ENCODE assay signal across 20 cellular contexts in the genomic region with DNA sequence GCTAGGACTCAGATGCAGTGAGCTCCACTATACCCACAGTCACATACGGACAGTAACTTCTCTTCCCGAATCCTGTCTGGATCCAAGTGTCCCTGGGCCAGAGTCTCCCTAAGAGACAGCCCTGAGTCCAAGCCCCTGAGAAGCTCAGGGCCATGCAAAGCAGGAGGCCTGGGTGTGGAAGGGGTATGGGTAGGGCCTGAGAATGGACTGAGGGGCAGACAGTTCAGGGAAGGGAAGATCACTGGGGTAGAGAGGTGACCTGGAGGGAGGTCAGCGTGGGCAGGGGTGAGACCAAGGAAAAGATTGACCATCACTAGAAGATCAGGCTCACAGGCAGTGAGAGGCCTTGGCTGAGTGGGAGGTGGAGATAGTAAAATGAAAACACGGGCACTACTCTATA. TPM values are rescaled to one million over a fixed set of nuclear protein-coding genes. Genes with fewer than 3 reads are reported as not detected.
DNase-seq lines count a peak whose midpoint lies in the region; ATAC-seq and TF ChIP-seq lines count a peak whose summit lies in the region.
"Had no signal": no experiment of that assay in that cellular context is flagged by ENCODE, and none has a peak within 500 bp of the region (broad histone marks: within the 10 kb centered on the region; RNA-seq: fewer than 3 reads in every experiment).

No MANE protein-coding gene starts in this region.

- H3K9me3 Mint-ChIP-seq in nephron, result peaks cover 3% of the 10 kb centered on the region

- H2AFZ ChIP-seq in OCI-LY7 (ENCODE audit: low read length), result no peak overlapping the region

- H3K79me2 ChIP-seq in OCI-LY7 (ENCODE audit: insufficient read depth, low read depth, low read length), result no peaks in the 10 kb centered on the region

- no peak for TF ChIP-seq POLR2A in vagina (IDR thresholded peaks at IDR 0.05)

- no peaks in the 10 kb centered on the region for H3K9me2 ChIP-seq in OCI-LY7 (ENCODE audit: insufficient read depth, low read length)

- no peak overlapping the region for H3K4me3 Mint-ChIP-seq in nephron

- in situ Hi-C loops in brain microvascular endothelial cell (cut with HindIII; ENCODE audit: low pct_ligation_motif_present, low sequenced_read_pairs), result no loop called here

- no peaks in the 10 kb centered on the region for H4K20me1 ChIP-seq in OCI-LY7 (ENCODE audit: insufficient read depth, low read length)

- H3K9me3 ChIP-seq in vagina, result no peaks in the 10 kb centered on the region
- no peaks in the 10 kb centered on the region for H3K9me3 ChIP-seq in OCI-LY7 (ENCODE audit: low read length)

- peaks cover 47% of the 10 kb centered on the region for H3K4me1 Mint-ChIP-seq in nephron

- TF ChIP-seq CTCF in brain microvascular endothelial cell (IDR thresholded peaks at IDR 0.05; ENCODE audit: low read depth, low read length, missing control alignments) (no peak), nephron (IDR thresholded peaks at IDR 0.05; ENCODE audit: unreplicated experiment in 3 of 3) (no peak), vagina (IDR thresholded peaks at IDR 0.05) (no peak), OCI-LY7 (conservative IDR thresholded peaks at IDR 0.05; ENCODE audit: low read length) (no peak)

- CTCF ChIA-PET in OCI-LY7 (lab: Charles Lee; ENCODE audit: unreplicated experiment), result no interaction called here

- no peak overlapping the region for H3K4me2 ChIP-seq in OCI-LY7 (ENCODE audit: low read length)
- H3K4me2 ChIP-seq: BLaER1 treated with 17β-estradiol and CSF1 and Interleukin-3, amounts not matched to agents 10 nM and 100 nM; KMS-11 had no signal

- H3K27ac ChIP-seq in brain microvascular endothelial cell, result peak overlapping the region; percentile 97
- no peak overlapping the region for H3K27ac ChIP-seq in vagina
- H3K27ac ChIP-seq in OCI-LY7 (ENCODE audit: low read depth, low read length, poor library complexity, severe bottlenecking), result no peak overlapping the region
- H3K27ac ChIP-seq: BLaER1 treated with 17β-estradiol and CSF1 and Interleukin-3, amounts not matched to agents 10 nM and 100 nM; KMS-11 had no signal

- H3K27ac Mint-ChIP-seq in nephron, result peak overlapping the region in 2 of 3 experiments; percentile 50 to 69

- POLR2A ChIA-PET in OCI-LY7 (lab: Charles Lee), result no interaction called here

- ATAC-seq in GM21619 (IDR thresholded peaks at IDR 0.05; ENCODE audit: unreplicated experiment) (no peak), left ventricle myocardium superior (no peak)
- ATAC-seq: GM12878 had no signal

- H3K36me3 ChIP-seq in brain microvascular endothelial cell (replicated peaks) (peaks cover 3% of the 10 kb centered on the region), vagina (peaks cover 0 to 3% of the 10 kb centered on the region in 2 donors), OCI-LY7 (ENCODE audit: insufficient read depth, low read length) (no peaks in the 10 kb centered on the region)

- DNase-seq in activated CD8-positive, alpha-beta memory T cell treated with anti-CD3 and anti-CD28 coated beads for 24 hours, result peak; percentile 24
- DNase-seq in activated CD8-positive, alpha-beta memory T cell treated with anti-CD3 and anti-CD28 coated beads, Interleukin-2, amount 50 U/mL, for 4 hours, result no peak
- DNase-seq in brain microvascular endothelial cell, result no peak
- DNase-seq in vagina (ENCODE audit: extremely low spot score in 2 of 2), result peak; percentile 61 to 81
- no peak for DNase-seq in OCI-LY7 (ENCODE audit: low spot score)
- DNase-seq in left ventricle myocardium superior, result no peak
- DNase-seq: 8988T, GDM1, GOT3, NCI-H1436, NCI-H2029, NCI-H2171, NCI-H446, NCI-H69, SIG-M5 had no signal

- no peaks in the 10 kb centered on the region for H3K27me3 ChIP-seq in brain microvascular endothelial cell (replicated peaks)
- H3K27me3 ChIP-seq in vagina, result no peaks in the 10 kb centered on the region

- peaks cover 9% of the 10 kb centered on the region for H3K27me3 Mint-ChIP-seq in nephron (ENCODE audit: low read depth)

- H3K4me1 ChIP-seq in vagina, result peaks cover 46% of the 10 kb centered on the region
- no peaks in the 10 kb centered on the region for H3K4me1 ChIP-seq in OCI-LY7 (ENCODE audit: insufficient read depth, low read length, poor library complexity, severe bottlenecking)
- H3K4me1 ChIP-seq: BLaER1 treated with 17β-estradiol and CSF1 and Interleukin-3, amounts not matched to agents 10 nM and 100 nM had no signal

- peaks cover 11% of the 10 kb centered on the region for H3K36me3 Mint-ChIP-seq in nephron (ENCODE audit: low read depth)

- intact Hi-C loops in vagina (cut with DNase I) (no loop called here), OCI-LY7 (cut with micrococcal nuclease; ENCODE audit: unreplicated experiment) (no loop called here), left ventricle myocardium superior (cut with micrococcal nuclease) (no loop called here)

- no TSS peak for BruUV-seq in OCI-LY7 (replicated peaks; lab: Mats Ljungman, UMichigan)

- H3K4me3 ChIP-seq in brain microvascular endothelial cell (ENCODE audit: low read depth, low read length) (no peak overlapping the region), vagina (no peak overlapping the region), OCI-LY7 (ENCODE audit: low read depth, low read length, poor library complexity, severe bottlenecking) (no peak overlapping the region)
- H3K4me3 ChIP-seq: BLaER1 treated with 17β-estradiol and CSF1 and Interleukin-3, amounts not matched to agents 10 nM and 100 nM; GM12878 had no signal

RNA-seq across cellular contexts. Expression of gene RPS6KA2, which starts 8.8 kb away (rescaled TPM):
- total RNA-seq in vagina (65.1 TPM), OCI-LY7 (2022) (1.5 and 1.9 TPM in 2 replicates), left ventricle myocardium superior (63.4 TPM)
- 0.69 and 1.6 TPM in 2 replicates for total RNA-seq in OCI-LY7 (2014; rRNA removed; shearing (Covaris generic))

RNA-seq across cellular contexts. Expression of gene RAMACL, which starts 31.8 kb away (rescaled TPM):
- total RNA-seq in vagina (2.2 TPM), OCI-LY7 (2022) (0.30 and 0.33 TPM in 2 replicates), left ventricle myocardium superior (0.67 TPM)
- total RNA-seq in OCI-LY7 (2014; rRNA removed; shearing (Covaris generic)), result 0.41 TPM in 1 of 2 replicates, not detected in the other

Comparison
In these comparisons a context has a peak if more than half of its experiments do, and no peak if none do; other contexts are left out.
1. DNase-seq: peak in activated CD8-positive, alpha-beta memory T cell treated with anti-CD3 and anti-CD28 coated beads for 24 hours (single experiment) and vagina (2 of 2); none in activated CD8-positive, alpha-beta memory T cell treated with anti-CD3 and anti-CD28 coated beads, Interleukin-2, amount 50 U/mL, for 4 hours (single experiment), brain microvascular endothelial cell (single experiment), OCI-LY7 (single experiment) and left ventricle myocardium superior (single experiment).
2. RNA of gene RPS6KA2, which starts 8.8 kb away (total RNA-seq): 65.1 TPM in vagina (single experiment) and 63.4 TPM in left ventricle myocardium superior (single experiment); 0.69 to 1.9 TPM in OCI-LY7; every median in the first group is over 10 times any median in the second.